ENCODE assay signal across 18 cellular contexts in the genomic region with DNA sequence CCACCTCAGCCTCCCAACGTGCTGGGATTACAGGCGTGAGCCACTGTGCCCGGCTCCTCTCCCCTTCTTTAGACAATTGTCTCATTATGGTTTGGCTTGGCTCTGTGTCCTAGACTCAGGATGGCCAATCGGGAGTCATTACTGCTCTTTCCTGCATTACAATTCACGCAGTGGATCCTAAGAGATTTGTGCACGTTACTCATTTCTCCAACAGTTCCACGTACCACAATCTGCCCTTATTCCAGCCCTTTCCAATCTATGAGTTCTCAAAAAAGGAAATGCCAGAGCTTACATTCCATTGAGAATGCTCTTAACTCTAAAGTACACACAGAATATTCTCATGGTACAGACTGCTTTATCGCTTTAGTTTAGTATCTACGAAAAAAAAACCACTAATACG.
DNase-seq lines count a peak whose midpoint lies in the region; ATAC-seq, FAIRE-seq and TF ChIP-seq lines count a peak whose summit lies in the region.
"Had no signal": no experiment of that assay in that cellular context is flagged by ENCODE, and none has a peak within 500 bp of the region (broad histone marks: within the 10 kb centered on the region; RNA-seq: fewer than 3 reads in every experiment).

No MANE protein-coding gene starts in this region.

- H3K27me3 ChIP-seq in parathyroid adenoma (ENCODE audit: control insufficient read depth, insufficient read depth, low read length) (no peaks in the 10 kb centered on the region), spleen (replicated peaks in 1 of 7) (no peaks in the 10 kb centered on the region)

- H3K4me2 ChIP-seq in parathyroid adenoma (ENCODE audit: low read length): no peak overlapping the region
- H3K4me2 ChIP-seq: GM23338 had no signal

- no peak overlapping the region for H3K4me3 Mint-ChIP-seq in chondrocyte (ENCODE audit: unreplicated experiment)
- H3K4me3 Mint-ChIP-seq: GM23338 had no signal

- H3K4me1 ChIP-seq in parathyroid adenoma (peaks cover 41% of the 10 kb centered on the region), spleen (no peaks in the 10 kb centered on the region)

- no peaks in the 10 kb centered on the region for H3K79me2 ChIP-seq in parathyroid adenoma

- intact Hi-C loops in spleen (cut with DNase I; ENCODE audit: low total_unique reads): no loop called here

- H2AFZ ChIP-seq in parathyroid adenoma: no peak overlapping the region
- H2AFZ ChIP-seq: GM23338 had no signal

- no peak overlapping the region for H3K4me3 ChIP-seq in AG10803 (ENCODE audit: low read length)
- H3K4me3 ChIP-seq in parathyroid adenoma (ENCODE audit: low read depth, low read length): no peak overlapping the region
- H3K4me3 ChIP-seq in spleen: no peak overlapping the region
- H3K4me3 ChIP-seq: GM23338 had no signal

- peak overlapping the region; percentile 11 for H3K27ac Mint-ChIP-seq in chondrocyte (ENCODE audit: unreplicated experiment)
- H3K27ac Mint-ChIP-seq: GM23338 had no signal

- H3K36me3 ChIP-seq in parathyroid adenoma (ENCODE audit: control insufficient read depth, insufficient read depth, low read length) (no peaks in the 10 kb centered on the region), spleen (no peaks in the 10 kb centered on the region)

- 79 to 93% (median 85%) methylated on average over 10 of the region's 10 CpGs for WGBS in spleen, 5 donors

- no peaks in the 10 kb centered on the region for H3K27me3 Mint-ChIP-seq in chondrocyte (ENCODE audit: low read depth)

- no peak for TF ChIP-seq POLR2A in spleen (IDR thresholded peaks at IDR 0.05)

- peaks cover 34% of the 10 kb centered on the region for H3K4me1 Mint-ChIP-seq in chondrocyte (ENCODE audit: low read depth)

- TF ChIP-seq CTCF in AG10803 (conservative IDR thresholded peaks at IDR 0.05; ENCODE audit: low read length): no peak
- no peak for TF ChIP-seq CTCF in chondrocyte (IDR thresholded peaks at IDR 0.05)
- TF ChIP-seq CTCF in parathyroid adenoma (IDR thresholded peaks at IDR 0.05): no peak
- no peak for TF ChIP-seq CTCF in spleen (IDR thresholded peaks at IDR 0.05 in 8 of 11, conservative IDR thresholded peaks at IDR 0.05 in 3 of 11)

- H3K9me3 ChIP-seq in parathyroid adenoma (ENCODE audit: control insufficient read depth, low read length): no peaks in the 10 kb centered on the region
- H3K9me3 ChIP-seq in spleen: no peaks in the 10 kb centered on the region

- DNase-seq in AG10803 (ENCODE audit: low read depth) (peak; percentile 12), M059J (ENCODE audit: low read depth) (peak; percentile 12), chondrocyte (ENCODE audit: low spot score) (no peak), GM19239 (ENCODE audit: insufficient read length, low spot score) (no peak), spleen (no peak)
- no peak for DNase-seq in activated naive CD4-positive, alpha-beta T cell treated with anti-CD3 and anti-CD28 coated beads, Interleukin-2, amount 50 U/mL, for 16 hours
- DNase-seq: DMS153, NCI-H2029, NCI-H2171 treated with DMSO at 0.1 percent for 48 hours, NCI-H510A, SHP77 had no signal

- FAIRE-seq in GM19239 (lab: Jason Lieb, UNC): no peak
- FAIRE-seq: GM18507, HepG2, RCC 7860 had no signal

- H3K36me3 Mint-ChIP-seq in chondrocyte (ENCODE audit: low read depth): no peaks in the 10 kb centered on the region

- no peak for ATAC-seq in HG03108 (IDR thresholded peaks at IDR 0.05; ENCODE audit: unreplicated experiment)
- ATAC-seq: GM23338, HepG2 had no signal

- H3K27ac ChIP-seq in parathyroid adenoma (peak overlapping the region; percentile 94), spleen (no peak overlapping the region)
- H3K27ac ChIP-seq: C4-2B had no signal

- H3K9me3 Mint-ChIP-seq in chondrocyte (ENCODE audit: low read depth): peaks cover 5% of the 10 kb centered on the region
- H3K9me3 Mint-ChIP-seq: GM23338 had no signal

- no peak overlapping the region for H3K9ac ChIP-seq in parathyroid adenoma

Comparison
In these comparisons a context has a peak if more than half of its experiments do, and no peak if none do; other contexts are left out.
1. DNase-seq: peak in AG10803 (single experiment) and M059J (single experiment); none in chondrocyte (single experiment), activated naive CD4-positive, alpha-beta T cell treated with anti-CD3 and anti-CD28 coated beads, Interleukin-2, amount 50 U/mL, for 16 hours (single experiment), GM19239 (single experiment) and spleen (single experiment).